Comparison of ENCODE assay signal across 18 cellular contexts in genomic region chr17:78307887-78308633, GRCh38. TPM values are rescaled to one million over a fixed set of nuclear protein-coding genes. Genes with fewer than 3 reads are reported as not detected.
A peak's percentile ranks its signal among the peaks of the same experiment; 100 is the strongest.
DNase-seq lines count a peak whose midpoint lies in the region; ATAC-seq and TF ChIP-seq lines count a peak whose summit lies in the region.
"Had no signal": no experiment of that assay in that cellular context is flagged by ENCODE, and none has a peak within 500 bp of the region (broad histone marks: within the 10 kb centered on the region; RNA-seq: fewer than 3 reads in every experiment).

No MANE protein-coding gene starts in this region.

- TF ChIP-seq POLR2A in spleen (IDR thresholded peaks at IDR 0.05): no peak

- TF ChIP-seq CTCF in spleen (IDR thresholded peaks at IDR 0.05 in 8 of 11, conservative IDR thresholded peaks at IDR 0.05 in 3 of 11): peak in 7 of 11 experiments; percentile 21 to 43 (median 37)

- no peaks in the 10 kb centered on the region for H3K36me3 ChIP-seq in spleen
- H3K36me3 ChIP-seq: SJSA1, thoracic aorta had no signal

- DNase-seq in activated CD4-positive, alpha-beta T cell treated with anti-CD3 and anti-CD28 coated beads, Interleukin-2, amount 10 ng/mL, durations not matched to agents 24 days and 14 days: no peak
- DNase-seq in activated CD4-positive, alpha-beta T cell treated with anti-CD3 and anti-CD28 coated beads for 48 hours: no peak
- DNase-seq in left colon: no peak
- DNase-seq in spleen: no peak
- no peak for DNase-seq in T-helper 2 cell
- DNase-seq in activated CD4-positive, CD25-positive, alpha-beta regulatory T cell treated with anti-CD3 and anti-CD28 coated beads, Interleukin-2, amount 50 U/mL, for 72 hours: no peak
- DNase-seq in pons (ENCODE audit: low spot score): no peak
- DNase-seq: activated CD8-positive, alpha-beta T cell treated with anti-CD3 and anti-CD28 coated beads for 36 hours; amniotic stem cell; CD4-positive, CD25-positive, alpha-beta regulatory T cell; cerebellar nuclear complex; left cardiac atrium; naive B cell; NCI-H2029; stimulated activated CD4-positive, alpha-beta T cell treated with anti-CD3 and anti-CD28 coated beads, Interleukin-1b, Interleukin-23, amount 100 ng/mL, for 48 hours had no signal

- peak overlapping the region in 1 of 8 donors; percentile 10 for H3K27ac ChIP-seq in spleen
- H3K27ac ChIP-seq: thoracic aorta had no signal

- H3K36me3 Mint-ChIP-seq in activated CD4-positive, alpha-beta T cell treated with anti-CD3 and anti-CD28 coated beads, Interleukin-2, amount 10 ng/mL, durations not matched to agents 24 days and 14 days (ENCODE audit: low read depth): no peaks in the 10 kb centered on the region
- H3K36me3 Mint-ChIP-seq: CD4-positive, CD25-positive, alpha-beta regulatory T cell; naive B cell had no signal

- no peak overlapping the region for H3K4me3 ChIP-seq in spleen
- H3K4me3 ChIP-seq: SJSA1, thoracic aorta had no signal

- H3K27ac Mint-ChIP-seq in activated CD4-positive, alpha-beta T cell treated with anti-CD3 and anti-CD28 coated beads, Interleukin-2, amount 10 ng/mL, durations not matched to agents 24 days and 14 days: peak overlapping the region; percentile 30
- H3K27ac Mint-ChIP-seq: activated CD8-positive, alpha-beta T cell treated with anti-CD3 and anti-CD28 coated beads for 36 hours had no signal

- peaks cover 13% of the 10 kb centered on the region for H3K27me3 Mint-ChIP-seq in activated CD4-positive, alpha-beta T cell treated with anti-CD3 and anti-CD28 coated beads, Interleukin-2, amount 10 ng/mL, durations not matched to agents 24 days and 14 days

- peaks cover 4 to 22% (median 11%) of the 10 kb centered on the region in 6 donors for H3K4me1 ChIP-seq in spleen

- H3K27me3 ChIP-seq in spleen (replicated peaks in 1 of 7): peaks cover 0 to 4% (median 0%) of the 10 kb centered on the region in 7 donors
- H3K27me3 ChIP-seq: SJSA1 had no signal

- peaks cover 8% of the 10 kb centered on the region for H3K4me1 Mint-ChIP-seq in activated CD4-positive, alpha-beta T cell treated with anti-CD3 and anti-CD28 coated beads, Interleukin-2, amount 10 ng/mL, durations not matched to agents 24 days and 14 days

- H3K4me3 Mint-ChIP-seq in activated CD4-positive, alpha-beta T cell treated with anti-CD3 and anti-CD28 coated beads, Interleukin-2, amount 10 ng/mL, durations not matched to agents 24 days and 14 days: no peak overlapping the region
- H3K4me3 Mint-ChIP-seq: activated CD8-positive, alpha-beta T cell treated with anti-CD3 and anti-CD28 coated beads for 36 hours; CD4-positive, CD25-positive, alpha-beta regulatory T cell; naive B cell had no signal

- ATAC-seq in SK-N-SH treated with all-trans-retinoic acid at 6 μM for 48 hours (peak; percentile 41), left colon (peak; percentile 19)
- ATAC-seq: activated CD8-positive, alpha-beta T cell treated with anti-CD3 and anti-CD28 coated beads for 36 hours had no signal

- peaks cover 0 to 19% (median 13%) of the 10 kb centered on the region in 8 donors for H3K9me3 ChIP-seq in spleen
- H3K9me3 ChIP-seq: thoracic aorta had no signal

- peaks cover 11% of the 10 kb centered on the region for H3K9me3 Mint-ChIP-seq in activated CD4-positive, alpha-beta T cell treated with anti-CD3 and anti-CD28 coated beads, Interleukin-2, amount 10 ng/mL, durations not matched to agents 24 days and 14 days
- H3K9me3 Mint-ChIP-seq: CD4-positive, CD25-positive, alpha-beta regulatory T cell had no signal

- 75 to 88% (median 85%) methylated on average over 11 to 13 of the region's 13 CpGs for WGBS in spleen, 5 donors

- intact Hi-C loops in activated CD4-positive, alpha-beta T cell treated with anti-CD3 and anti-CD28 coated beads, Interleukin-2, amount 10 ng/mL, durations not matched to agents 24 days and 14 days (cut with micrococcal nuclease): no loop called here
- intact Hi-C loops in left colon (cut with DNase I, micrococcal nuclease): no loop called here
- intact Hi-C loops in spleen (cut with DNase I; ENCODE audit: low total_unique reads): no loop called here

TF ChIP-seq in SK-N-SH treated with all-trans-retinoic acid at 6 μM for 48 hours, 23 proteins besides CTCF, POLR2A, EP300 and RAD21:
- TF ChIP-seq TOX (CRISPR knock-in tag; IDR thresholded peaks at IDR 0.05; ENCODE audit: borderline replicate concordance) (no peak), OSR1 (CRISPR knock-in tag; IDR thresholded peaks at IDR 0.05) (no peak), ZFP30 (CRISPR knock-in tag; IDR thresholded peaks at IDR 0.05) (no peak), TSHZ2 (CRISPR knock-in tag; IDR thresholded peaks at IDR 0.05) (no peak), RARB (CRISPR knock-in tag; IDR thresholded peaks at IDR 0.05) (no peak)
TF ChIP-seq in SK-N-SH treated with all-trans-retinoic acid at 6 μM for 48 hours: peak in this region for 0.

RNA-seq across cellular contexts. Expression of gene SOCS3, which starts 51.8 kb away (rescaled TPM):
- 78.3 and 81.5 TPM in 2 replicates for total RNA-seq in activated CD4-positive, alpha-beta T cell treated with anti-CD3 and anti-CD28 coated beads, Interleukin-2, amount 10 ng/mL, durations not matched to agents 24 days and 14 days
- total RNA-seq in left colon (10 to 100 TPM; 11.6 to 33.1 TPM), spleen (100 to 1,000 TPM in 4 of 7 donors, 10 to 100 TPM in 3; 21.4 to 164 (median 103) TPM)
- 10 to 100 TPM; 10.7 to 22.2 (median 12.2) TPM for polyA plus RNA-seq in spleen
